ENCODE assay signal across 1 cellular context in genomic region chr19:19191920-19192882, GRCh38.
TF ChIP-seq lines count a peak whose summit lies in the region.

BORCS8 (minus strand) TSS chr19:19192152; CDS start chr19:19192117, 35 bp downstream.
RFXANK (plus strand) TSS chr19:19192258; CDS start chr19:19193947, 1,689 bp downstream.

TF ChIP-seq in HepG2, 621 proteins besides CTCF, POLR2A, EP300 and RAD21 (continued from another document and continues in another):
- TF ChIP-seq, protein P1, sequence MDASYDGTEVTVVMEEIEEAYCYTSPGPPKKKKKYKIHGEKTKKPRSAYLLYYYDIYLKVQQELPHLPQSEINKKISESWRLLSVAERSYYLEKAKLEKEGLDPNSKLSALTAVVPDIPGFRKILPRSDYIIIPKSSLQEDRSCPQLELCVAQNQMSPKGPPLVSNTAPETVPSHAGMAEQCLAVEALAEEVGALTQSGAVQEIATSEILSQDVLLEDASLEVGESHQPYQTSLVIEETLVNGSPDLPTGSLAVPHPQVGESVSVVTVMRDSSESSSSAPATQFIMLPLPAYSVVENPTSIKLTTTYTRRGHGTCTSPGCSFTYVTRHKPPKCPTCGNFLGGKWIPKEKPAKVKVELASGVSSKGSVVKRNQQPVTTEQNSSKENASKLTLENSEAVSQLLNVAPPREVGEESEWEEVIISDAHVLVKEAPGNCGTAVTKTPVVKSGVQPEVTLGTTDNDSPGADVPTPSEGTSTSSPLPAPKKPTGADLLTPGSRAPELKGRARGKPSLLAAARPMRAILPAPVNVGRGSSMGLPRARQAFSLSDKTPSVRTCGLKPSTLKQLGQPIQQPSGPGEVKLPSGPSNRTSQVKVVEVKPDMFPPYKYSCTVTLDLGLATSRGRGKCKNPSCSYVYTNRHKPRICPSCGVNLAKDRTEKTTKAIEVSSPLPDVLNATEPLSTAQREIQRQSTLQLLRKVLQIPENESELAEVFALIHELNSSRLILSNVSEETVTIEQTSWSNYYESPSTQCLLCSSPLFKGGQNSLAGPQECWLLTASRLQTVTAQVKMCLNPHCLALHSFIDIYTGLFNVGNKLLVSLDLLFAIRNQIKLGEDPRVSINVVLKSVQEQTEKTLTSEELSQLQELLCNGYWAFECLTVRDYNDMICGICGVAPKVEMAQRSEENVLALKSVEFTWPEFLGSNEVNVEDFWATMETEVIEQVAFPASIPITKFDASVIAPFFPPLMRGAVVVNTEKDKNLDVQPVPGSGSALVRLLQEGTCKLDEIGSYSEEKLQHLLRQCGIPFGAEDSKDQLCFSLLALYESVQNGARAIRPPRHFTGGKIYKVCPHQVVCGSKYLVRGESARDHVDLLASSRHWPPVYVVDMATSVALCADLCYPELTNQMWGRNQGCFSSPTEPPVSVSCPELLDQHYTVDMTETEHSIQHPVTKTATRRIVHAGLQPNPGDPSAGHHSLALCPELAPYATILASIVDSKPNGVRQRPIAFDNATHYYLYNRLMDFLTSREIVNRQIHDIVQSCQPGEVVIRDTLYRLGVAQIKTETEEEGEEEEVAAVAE (CRISPR knock-in tag; IDR thresholded peaks at IDR 0.05; ENCODE audit: borderline replicate concordance) = peak; percentile 72; the same call in 1 of the 2 replicates
- TF ChIP-seq GABPA (IDR thresholded peaks at IDR 0.05; ENCODE audit: low read depth, low read length) (peak; percentile 99), GABPA (CRISPR knock-in tag; IDR thresholded peaks at IDR 0.05; ENCODE audit: low read depth) (peak; percentile 99), SNAPC2 (CRISPR knock-in tag; IDR thresholded peaks at IDR 0.05) (no peak), PAF1 (CRISPR knock-in tag; IDR thresholded peaks at IDR 0.05) (no peak), TCF7 (IDR thresholded peaks at IDR 0.05; ENCODE audit: low read depth) (0 out of 2 replicates have a peak, but pooled peaks have one; percentile 10), MIER2 (CRISPR knock-in tag; IDR thresholded peaks at IDR 0.05) (no peak; the same call in 1 of the 2 replicates), HMG20B (CRISPR knock-in tag; conservative IDR thresholded peaks at IDR 0.05) (0 out of 2 replicates have a peak, but pooled peaks have one; percentile 16), DRAP1 (CRISPR knock-in tag; IDR thresholded peaks at IDR 0.05) (peak; percentile 67), NFATC3 (CRISPR knock-in tag; IDR thresholded peaks at IDR 0.05) (no peak), CREB1 (IDR thresholded peaks at IDR 0.05) (no peak), CREB1 (CRISPR knock-in tag; IDR thresholded peaks at IDR 0.05) (peak; percentile 47; the same call in 1 of the 2 replicates), HDAC2 (CRISPR knock-in tag; IDR thresholded peaks at IDR 0.05) (peak; percentile 87), JUNB (CRISPR knock-in tag; IDR thresholded peaks at IDR 0.05; ENCODE audit: borderline replicate concordance) (no peak), EZH2 (conservative IDR thresholded peaks at IDR 0.05; ENCODE audit: low read depth, low read length) (no peak), SYNCRIP (IDR thresholded peaks at IDR 0.05; ENCODE audit: insufficient read depth, low read depth, low read length) (no peak), HNF4G (IDR thresholded peaks at IDR 0.05; ENCODE audit: borderline replicate concordance, low read depth, low read length) (no peak), HNF4G (CRISPR knock-in tag; IDR thresholded peaks at IDR 0.05; ENCODE audit: borderline replicate concordance, low read depth) (no peak), HHEX (CRISPR knock-in tag; IDR thresholded peaks at IDR 0.05) (no peak), PTBP1 (IDR thresholded peaks at IDR 0.05; ENCODE audit: low read depth, low read length, poor library complexity, severe bottlenecking) (peak; percentile 97), ZNF652 (CRISPR knock-in tag; IDR thresholded peaks at IDR 0.05; ENCODE audit: borderline replicate concordance, low read depth) (peak; percentile 35; the same call in 1 of the 2 replicates), ZNF350 (CRISPR knock-in tag; IDR thresholded peaks at IDR 0.05; ENCODE audit: borderline replicate concordance, low read depth) (peak; percentile 91; the same call in 1 of the 2 replicates), GABPB1 (CRISPR knock-in tag; IDR thresholded peaks at IDR 0.05) (peak; percentile 100), GATA4 (IDR thresholded peaks at IDR 0.05; ENCODE audit: borderline replicate concordance, low read depth) (no peak; the same call in 1 of the 2 replicates), ZNF746 (CRISPR knock-in tag; IDR thresholded peaks at IDR 0.05) (peak; percentile 62), ZMYM3 (CRISPR knock-in tag; IDR thresholded peaks at IDR 0.05) (peak; percentile 71; the same call in 1 of the 2 replicates), PHF5A (CRISPR knock-in tag; IDR thresholded peaks at IDR 0.05; ENCODE audit: low read depth, unreplicated experiment) (peak; percentile 41), ZNF513 (CRISPR knock-in tag; conservative IDR thresholded peaks at IDR 0.05) (no peak), ZNF281 (CRISPR knock-in tag; IDR thresholded peaks at IDR 0.05; ENCODE audit: borderline replicate concordance) (0 out of 2 replicates have a peak, but pooled peaks have one; percentile 23), KDM4B (CRISPR knock-in tag; IDR thresholded peaks at IDR 0.05) (peak; percentile 19; the same call in 1 of the 2 replicates), SP5 (CRISPR knock-in tag; IDR thresholded peaks at IDR 0.05; ENCODE audit: borderline replicate concordance, low read depth) (peak; percentile 24; the same call in 1 of the 2 replicates), CBX2 (IDR thresholded peaks at IDR 0.05; ENCODE audit: low read depth, low read length) (no peak), CBX2 (CRISPR knock-in tag; IDR thresholded peaks at IDR 0.05; ENCODE audit: low read depth) (no peak), CBFB (CRISPR knock-in tag; IDR thresholded peaks at IDR 0.05) (peak; percentile 81; the same call in 1 of the 2 replicates), ZNF749 (CRISPR knock-in tag; IDR thresholded peaks at IDR 0.05; ENCODE audit: borderline replicate concordance) (peak; percentile 63; the same call in 1 of the 2 replicates), SPEN (CRISPR knock-in tag; IDR thresholded peaks at IDR 0.05; ENCODE audit: low read depth) (peak; percentile 92), YEATS2 (CRISPR knock-in tag; IDR thresholded peaks at IDR 0.05; ENCODE audit: borderline replicate concordance) (peak; percentile 94), HNRNPUL1 (IDR thresholded peaks at IDR 0.05; ENCODE audit: low read depth, low read length) (peak; percentile 74), JARID2 (CRISPR knock-in tag; IDR thresholded peaks at IDR 0.05; ENCODE audit: insufficient replicate concordance) (peak; percentile 48), CC2D1A (CRISPR knock-in tag; IDR thresholded peaks at IDR 0.05) (0 out of 2 replicates have a peak, but pooled peaks have one; percentile 55), ZNF501 (CRISPR knock-in tag; IDR thresholded peaks at IDR 0.05) (peak; percentile 96), ZFY (CRISPR knock-in tag; IDR thresholded peaks at IDR 0.05) (peak; percentile 73), ZNF556 (CRISPR knock-in tag; IDR thresholded peaks at IDR 0.05; ENCODE audit: borderline replicate concordance) (peak; percentile 89; the same call in 1 of the 2 replicates), ZFP1 (CRISPR knock-in tag; IDR thresholded peaks at IDR 0.05) (peak; percentile 65; the same call in 1 of the 2 replicates), NR2C2 (CRISPR knock-in tag; IDR thresholded peaks at IDR 0.05; ENCODE audit: borderline replicate concordance) (peak; percentile 87), THYN1 (CRISPR knock-in tag; IDR thresholded peaks at IDR 0.05; ENCODE audit: borderline replicate concordance, low read depth) (no peak)
- TF ChIP-seq, protein P2, sequence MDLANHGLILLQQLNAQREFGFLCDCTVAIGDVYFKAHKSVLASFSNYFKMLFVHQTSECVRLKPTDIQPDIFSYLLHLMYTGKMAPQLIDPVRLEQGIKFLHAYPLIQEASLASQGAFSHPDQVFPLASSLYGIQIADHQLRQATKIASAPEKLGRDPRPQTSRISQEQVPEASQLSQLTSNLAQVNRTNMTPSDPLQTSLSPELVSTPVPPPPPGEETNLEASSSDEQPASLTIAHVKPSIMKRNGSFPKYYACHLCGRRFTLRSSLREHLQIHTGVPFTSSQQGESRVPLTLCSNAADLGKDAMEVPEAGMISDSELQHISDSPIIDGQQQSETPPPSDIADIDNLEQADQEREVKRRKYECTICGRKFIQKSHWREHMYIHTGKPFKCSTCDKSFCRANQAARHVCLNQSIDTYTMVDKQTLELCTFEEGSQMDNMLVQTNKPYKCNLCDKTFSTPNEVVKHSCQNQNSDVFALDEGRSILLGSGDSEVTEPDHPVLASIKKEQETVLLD (CRISPR knock-in tag; IDR thresholded peaks at IDR 0.05; ENCODE audit: low read depth) = peak; percentile 62; the same call in 1 of the 2 replicates
- TF ChIP-seq, protein P3, sequence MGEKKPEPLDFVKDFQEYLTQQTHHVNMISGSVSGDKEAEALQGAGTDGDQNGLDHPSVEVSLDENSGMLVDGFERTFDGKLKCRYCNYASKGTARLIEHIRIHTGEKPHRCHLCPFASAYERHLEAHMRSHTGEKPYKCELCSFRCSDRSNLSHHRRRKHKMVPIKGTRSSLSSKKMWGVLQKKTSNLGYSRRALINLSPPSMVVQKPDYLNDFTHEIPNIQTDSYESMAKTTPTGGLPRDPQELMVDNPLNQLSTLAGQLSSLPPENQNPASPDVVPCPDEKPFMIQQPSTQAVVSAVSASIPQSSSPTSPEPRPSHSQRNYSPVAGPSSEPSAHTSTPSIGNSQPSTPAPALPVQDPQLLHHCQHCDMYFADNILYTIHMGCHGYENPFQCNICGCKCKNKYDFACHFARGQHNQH (CRISPR knock-in tag; IDR thresholded peaks at IDR 0.05) = peak; percentile 91
- TF ChIP-seq, protein P4, sequence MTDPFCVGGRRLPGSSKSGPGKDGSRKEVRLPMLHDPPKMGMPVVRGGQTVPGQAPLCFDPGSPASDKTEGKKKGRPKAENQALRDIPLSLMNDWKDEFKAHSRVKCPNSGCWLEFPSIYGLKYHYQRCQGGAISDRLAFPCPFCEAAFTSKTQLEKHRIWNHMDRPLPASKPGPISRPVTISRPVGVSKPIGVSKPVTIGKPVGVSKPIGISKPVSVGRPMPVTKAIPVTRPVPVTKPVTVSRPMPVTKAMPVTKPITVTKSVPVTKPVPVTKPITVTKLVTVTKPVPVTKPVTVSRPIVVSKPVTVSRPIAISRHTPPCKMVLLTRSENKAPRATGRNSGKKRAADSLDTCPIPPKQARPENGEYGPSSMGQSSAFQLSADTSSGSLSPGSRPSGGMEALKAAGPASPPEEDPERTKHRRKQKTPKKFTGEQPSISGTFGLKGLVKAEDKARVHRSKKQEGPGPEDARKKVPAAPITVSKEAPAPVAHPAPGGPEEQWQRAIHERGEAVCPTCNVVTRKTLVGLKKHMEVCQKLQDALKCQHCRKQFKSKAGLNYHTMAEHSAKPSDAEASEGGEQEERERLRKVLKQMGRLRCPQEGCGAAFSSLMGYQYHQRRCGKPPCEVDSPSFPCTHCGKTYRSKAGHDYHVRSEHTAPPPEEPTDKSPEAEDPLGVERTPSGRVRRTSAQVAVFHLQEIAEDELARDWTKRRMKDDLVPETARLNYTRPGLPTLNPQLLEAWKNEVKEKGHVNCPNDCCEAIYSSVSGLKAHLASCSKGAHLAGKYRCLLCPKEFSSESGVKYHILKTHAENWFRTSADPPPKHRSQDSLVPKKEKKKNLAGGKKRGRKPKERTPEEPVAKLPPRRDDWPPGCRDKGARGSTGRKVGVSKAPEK (CRISPR knock-in tag; IDR thresholded peaks at IDR 0.05; ENCODE audit: borderline replicate concordance) = no peak
- TF ChIP-seq, protein P5, sequence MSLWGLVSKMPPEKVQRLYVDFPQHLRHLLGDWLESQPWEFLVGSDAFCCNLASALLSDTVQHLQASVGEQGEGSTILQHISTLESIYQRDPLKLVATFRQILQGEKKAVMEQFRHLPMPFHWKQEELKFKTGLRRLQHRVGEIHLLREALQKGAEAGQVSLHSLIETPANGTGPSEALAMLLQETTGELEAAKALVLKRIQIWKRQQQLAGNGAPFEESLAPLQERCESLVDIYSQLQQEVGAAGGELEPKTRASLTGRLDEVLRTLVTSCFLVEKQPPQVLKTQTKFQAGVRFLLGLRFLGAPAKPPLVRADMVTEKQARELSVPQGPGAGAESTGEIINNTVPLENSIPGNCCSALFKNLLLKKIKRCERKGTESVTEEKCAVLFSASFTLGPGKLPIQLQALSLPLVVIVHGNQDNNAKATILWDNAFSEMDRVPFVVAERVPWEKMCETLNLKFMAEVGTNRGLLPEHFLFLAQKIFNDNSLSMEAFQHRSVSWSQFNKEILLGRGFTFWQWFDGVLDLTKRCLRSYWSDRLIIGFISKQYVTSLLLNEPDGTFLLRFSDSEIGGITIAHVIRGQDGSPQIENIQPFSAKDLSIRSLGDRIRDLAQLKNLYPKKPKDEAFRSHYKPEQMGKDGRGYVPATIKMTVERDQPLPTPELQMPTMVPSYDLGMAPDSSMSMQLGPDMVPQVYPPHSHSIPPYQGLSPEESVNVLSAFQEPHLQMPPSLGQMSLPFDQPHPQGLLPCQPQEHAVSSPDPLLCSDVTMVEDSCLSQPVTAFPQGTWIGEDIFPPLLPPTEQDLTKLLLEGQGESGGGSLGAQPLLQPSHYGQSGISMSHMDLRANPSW (CRISPR knock-in tag; IDR thresholded peaks at IDR 0.05; ENCODE audit: borderline replicate concordance) = 0 out of 2 replicates have a peak, but pooled peaks have one; percentile 62
